6 cellular contexts compared by ENCODE assay signal in genomic region chr5:173252641-173253040, GRCh38. TPM values are rescaled to one million over a fixed set of nuclear protein-coding genes. Genes with fewer than 3 reads are reported as not detected.
"Had no signal": no experiment of that assay in that cellular context is flagged by ENCODE, and none has a peak within 500 bp of the region (broad histone marks: within the 10 kb centered on the region; RNA-seq: fewer than 3 reads in every experiment).

No MANE protein-coding gene starts in this region.

RNA-seq across cellular contexts. Expression of gene NKX2-5, which starts 17.6 kb away (rescaled TPM):
- total RNA-seq: LHCN-M2, NCI-H460, PC-3, Peyer's patch, SJSA1 had no signal
- polyA plus RNA-seq: SK-N-SH had no signal
